ENCODE assay signal across 8 cellular contexts in the genomic region with DNA sequence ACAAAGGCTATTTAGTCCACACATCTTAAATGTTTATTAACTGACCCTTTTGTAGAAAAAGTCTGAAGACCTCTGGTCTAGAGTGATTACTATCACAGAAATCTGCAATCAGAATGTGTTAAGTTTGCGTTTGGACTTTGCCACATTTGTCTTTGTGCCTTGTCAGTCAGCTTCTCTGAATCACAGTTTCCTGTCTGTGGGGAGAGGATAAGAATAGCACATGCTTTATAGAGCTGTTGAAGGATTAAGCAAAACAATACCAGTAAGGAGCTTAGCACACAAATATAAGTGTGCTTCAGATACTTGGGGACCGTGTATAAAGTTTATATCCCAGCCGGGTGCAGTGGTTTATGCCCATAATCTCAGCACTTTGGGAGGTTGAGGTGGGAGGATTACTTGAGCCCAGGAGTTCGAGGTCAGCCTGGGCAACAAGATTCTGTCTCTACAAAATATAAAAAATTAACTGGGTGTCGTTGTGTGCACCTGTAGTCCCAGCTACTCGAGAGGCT.
DNase-seq lines count a peak whose midpoint lies in the region; ATAC-seq and TF ChIP-seq lines count a peak whose summit lies in the region.

No MANE protein-coding gene starts in this region.

- H3K27me3 ChIP-seq in A673 (replicated peaks; ENCODE audit: insufficient read depth, low read depth, low read length, poor library complexity) = no peaks in the 10 kb centered on the region
- no peaks in the 10 kb centered on the region for H3K27me3 ChIP-seq in naive thymus-derived CD4-positive, alpha-beta T cell (ENCODE audit: control insufficient read depth in 2 of 2, insufficient read depth in 2 of 2, low read length in 2 of 2)

- CTCF ChIA-PET in A673 (lab: Charles Lee) = interaction anchor here (0.5 kb wide), 1 partner anchor 1138 kb away, joined by 4 read pairs; no protein-coding TSS in a partner anchor
- CTCF ChIA-PET in naive thymus-derived CD4-positive, alpha-beta T cell (lab: Charles Lee) = interaction anchor here (0.6 to 1.8 kb wide), 12 partner anchors 9 to 368 kb away, joined by 3 to 7 read pairs (median 4); partner anchors contain the start of gene BTG1

- peak; percentile 88 for DNase-seq in A673 (ENCODE audit: low spot score)
- peak; percentile 79 for DNase-seq in NCI-H524 treated with DMSO at 0.1 percent for 48 hours (lab: John Stamatoyannopoulos, UW)
- DNase-seq in chondrocyte (ENCODE audit: low spot score) = no peak
- peak in 7 of 9 donors; percentile 55 to 76 (median 63) for DNase-seq in naive thymus-derived CD4-positive, alpha-beta T cell
- DNase-seq in ureter (ENCODE audit: low spot score) = no peak
- DNase-seq in NCI-H446 treated with DMSO at 0.1 percent for 48 hours (lab: John Stamatoyannopoulos, UW) = no peak

- peak overlapping the region; percentile 92 for H3K27ac Mint-ChIP-seq in chondrocyte (ENCODE audit: unreplicated experiment)
- peak overlapping the region; percentile 72 to 97 (median 95) for H3K27ac Mint-ChIP-seq in naive thymus-derived CD4-positive, alpha-beta T cell

- no peaks in the 10 kb centered on the region for H3K36me3 ChIP-seq in A673 (ENCODE audit: insufficient read depth, low read length, poor library complexity, severe bottlenecking)
- no peaks in the 10 kb centered on the region for H3K36me3 ChIP-seq in naive thymus-derived CD4-positive, alpha-beta T cell (ENCODE audit: control insufficient read depth in 2 of 3, insufficient read depth in 3 of 3, low read length in 3 of 3)

- peaks cover 4% of the 10 kb centered on the region for H3K9me3 Mint-ChIP-seq in chondrocyte (ENCODE audit: low read depth)
- H3K9me3 Mint-ChIP-seq in naive thymus-derived CD4-positive, alpha-beta T cell = peaks cover 0 to 21% (median 10%) of the 10 kb centered on the region in 11 donors

- H3K4me3 ChIP-seq in A673 (ENCODE audit: low read depth, low read length, poor library complexity, severe bottlenecking) = peak overlapping the region; percentile 35
- H3K4me3 ChIP-seq in naive thymus-derived CD4-positive, alpha-beta T cell (ENCODE audit: low read length) = peak overlapping the region; percentile 29

- H3K9me3 ChIP-seq in A673 (ENCODE audit: low read depth, low read length, poor library complexity, severe bottlenecking) = no peaks in the 10 kb centered on the region
- H3K9me3 ChIP-seq in naive thymus-derived CD4-positive, alpha-beta T cell (ENCODE audit: control insufficient read depth in 2 of 3, low read length in 3 of 3) = no peaks in the 10 kb centered on the region

- no TSS peak for BruUV-seq in A673 (replicated peaks; lab: Mats Ljungman, UMichigan)

- H3K4me3 Mint-ChIP-seq in chondrocyte (ENCODE audit: unreplicated experiment) = no peak overlapping the region
- peak overlapping the region; percentile 58 to 90 (median 76) for H3K4me3 Mint-ChIP-seq in naive thymus-derived CD4-positive, alpha-beta T cell

- no peaks in the 10 kb centered on the region for H3K36me3 Mint-ChIP-seq in chondrocyte (ENCODE audit: low read depth)
- peaks cover 4 to 19% (median 5%) of the 10 kb centered on the region in 5 donors for H3K36me3 Mint-ChIP-seq in naive thymus-derived CD4-positive, alpha-beta T cell

- peak overlapping the region; percentile 85 for H3K27ac ChIP-seq in A673 (ENCODE audit: low read depth, low read length, poor library complexity, severe bottlenecking)
- H3K27ac ChIP-seq in naive thymus-derived CD4-positive, alpha-beta T cell (ENCODE audit: low read depth, low read length) = peak overlapping the region; percentile 48

- ATAC-seq in GM18499 (IDR thresholded peaks at IDR 0.05; ENCODE audit: insufficient read depth, unreplicated experiment) (peak; percentile 58), HG02852 (IDR thresholded peaks at IDR 0.05; ENCODE audit: unreplicated experiment) (peak; percentile 72)
- peak; percentile 92 for ATAC-seq in naive thymus-derived CD4-positive, alpha-beta T cell

- no peak for TF ChIP-seq CTCF in A673 (conservative IDR thresholded peaks at IDR 0.05; ENCODE audit: low read depth, low read length)
- TF ChIP-seq CTCF in chondrocyte (IDR thresholded peaks at IDR 0.05) = no peak

- H3K4me1 ChIP-seq in A673 (ENCODE audit: insufficient read depth, low read length, poor library complexity, severe bottlenecking) = peaks cover 14% of the 10 kb centered on the region
- peaks cover 18 to 25% of the 10 kb centered on the region in 2 donors for H3K4me1 ChIP-seq in naive thymus-derived CD4-positive, alpha-beta T cell (ENCODE audit: control insufficient read depth in 2 of 2, insufficient read depth in 2 of 2, low read length in 2 of 2)

- intact Hi-C loops in A673 (cut with micrococcal nuclease; ENCODE audit: unreplicated experiment) = loop anchor here (2.0 kb wide), 1 partner anchor 62 kb away; no protein-coding TSS in a partner anchor
- intact Hi-C loops in naive thymus-derived CD4-positive, alpha-beta T cell (cut with micrococcal nuclease) = loop anchor here (1.0 to 5.0 kb wide), 3 partner anchors 23 to 190 kb away; no protein-coding TSS in a partner anchor

- H3K4me1 Mint-ChIP-seq in chondrocyte (ENCODE audit: low read depth) = peaks cover 32% of the 10 kb centered on the region
- H3K4me1 Mint-ChIP-seq in naive thymus-derived CD4-positive, alpha-beta T cell = peaks cover 19 to 55% (median 41%) of the 10 kb centered on the region in 7 donors

- no peaks in the 10 kb centered on the region for H3K27me3 Mint-ChIP-seq in chondrocyte (ENCODE audit: low read depth)
- H3K27me3 Mint-ChIP-seq in naive thymus-derived CD4-positive, alpha-beta T cell = no peaks in the 10 kb centered on the region

- POLR2A ChIA-PET in A673 (lab: Charles Lee; ENCODE audit: low non-redundant PET) = interaction anchor here (0.5 to 1.1 kb wide), 2 partner anchors 63 to 253 kb away, joined by 3 to 13 read pairs; partner anchors contain the start of gene BTG1
- POLR2A ChIA-PET in naive thymus-derived CD4-positive, alpha-beta T cell (lab: Charles Lee) = interaction anchor here (0.5 to 9.0 kb wide), 25 partner anchors 9 to 629 kb away, joined by 3 to 224 read pairs (median 5); partner anchors contain the start of gene BTG1

Comparison
In these comparisons a context has a peak if more than half of its experiments do, and no peak if none do; other contexts are left out.
1. DNase-seq: peak in A673 (single experiment), NCI-H524 treated with DMSO at 0.1 percent for 48 hours (single experiment) and naive thymus-derived CD4-positive, alpha-beta T cell (7 of 9); none in chondrocyte (single experiment), ureter (single experiment) and NCI-H446 treated with DMSO at 0.1 percent for 48 hours (single experiment).
2. Peak in every context shown above with its lines, with median percentiles within 50 percentile points of each other: ATAC-seq.